ENCODE assay signal across 8 cellular contexts in the genomic region with DNA sequence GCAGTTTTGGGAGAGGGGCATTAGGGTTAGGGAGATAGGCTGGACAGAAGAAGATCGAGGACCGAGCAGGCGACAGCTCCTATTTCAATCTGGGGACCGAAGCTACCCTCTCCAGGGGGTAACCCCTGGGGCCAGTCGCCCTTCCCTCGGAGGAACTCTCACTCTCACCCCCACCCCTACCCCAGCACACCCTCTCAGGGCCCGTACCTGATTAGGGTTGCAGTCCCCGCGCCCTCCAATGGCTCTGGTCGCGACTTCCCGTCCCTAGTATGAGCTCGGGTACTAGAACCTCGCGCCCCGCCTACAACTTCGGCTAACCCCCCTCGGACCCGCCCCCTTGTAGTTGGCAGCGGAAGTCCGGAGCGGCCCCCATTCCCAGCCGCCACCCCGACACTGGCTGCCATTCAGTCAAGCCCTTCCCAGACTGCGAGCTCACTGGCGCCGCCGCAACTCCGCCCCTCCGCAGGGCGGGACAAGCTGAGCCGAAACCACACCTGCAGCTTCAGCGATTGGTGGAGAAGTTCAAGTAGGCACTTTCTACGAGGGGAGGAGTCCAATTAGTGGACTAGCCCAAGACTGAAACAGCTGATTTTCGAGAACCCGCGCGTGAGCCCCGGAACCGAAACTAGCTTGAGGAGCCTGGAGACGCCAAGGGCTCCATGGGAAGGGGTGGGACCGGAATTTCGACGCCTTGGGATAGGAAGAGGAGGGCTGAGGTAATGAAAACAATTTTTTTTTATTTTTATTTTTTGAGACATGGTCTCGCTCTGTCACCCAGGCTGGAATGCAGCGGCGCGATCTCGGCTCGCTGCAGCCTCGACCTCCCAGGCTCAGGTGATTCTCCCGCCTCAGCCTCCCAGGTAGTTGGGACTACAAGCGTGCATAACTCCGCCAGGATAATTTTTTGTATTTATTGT. TPM values are rescaled to one million over a fixed set of nuclear protein-coding genes. Genes with fewer than 3 reads are reported as not detected.
DNase-seq lines count a peak whose midpoint lies in the region; ATAC-seq lines count a peak whose summit lies in the region.

A gene (minus strand): TSS at position 257 of the 917 bp plus-strand sequence. CDS start 3,536 bp downstream, outside the sequence.

- no peaks in the 10 kb centered on the region for H3K27me3 ChIP-seq in BLaER1 treated with 17β-estradiol and CSF1 and Interleukin-3, amounts not matched to agents 10 nM and 100 nM

- H4K20me1 ChIP-seq in BLaER1 treated with 17β-estradiol and CSF1 and Interleukin-3, amounts not matched to agents 10 nM and 100 nM, result peaks cover 0 to 34% (median 0%) of the 10 kb centered on the region in 11 experiments; a peak in 2 of 22 replicates

- peak within 1 kb of the TSS; percentile 80 to 92 (median 84) for H3K4me3 ChIP-seq in BLaER1 treated with 17β-estradiol and CSF1 and Interleukin-3, amounts not matched to agents 10 nM and 100 nM

- ATAC-seq in GM19351 (IDR thresholded peaks at IDR 0.05; ENCODE audit: unreplicated experiment) (peak; percentile 96), HG03521 (IDR thresholded peaks at IDR 0.05; ENCODE audit: unreplicated experiment) (peak; percentile 96), left colon (peak; percentile 96)

- H3K27ac ChIP-seq in BLaER1 treated with 17β-estradiol and CSF1 and Interleukin-3, amounts not matched to agents 10 nM and 100 nM, result peak within 1 kb of the TSS; percentile 72 to 93 (median 84)

- peaks cover 13 to 28% (median 16%) of the 10 kb centered on the region in 11 experiments for H3K36me3 ChIP-seq in BLaER1 treated with 17β-estradiol and CSF1 and Interleukin-3, amounts not matched to agents 10 nM and 100 nM

- peak within 1 kb of the TSS; percentile 84 to 99 (median 89) for H3K4me2 ChIP-seq in BLaER1 treated with 17β-estradiol and CSF1 and Interleukin-3, amounts not matched to agents 10 nM and 100 nM

- peaks cover 23 to 37% (median 29%) of the 10 kb centered on the region in 10 experiments for H3K4me1 ChIP-seq in BLaER1 treated with 17β-estradiol and CSF1 and Interleukin-3, amounts not matched to agents 10 nM and 100 nM

- peak within 1 kb of the TSS; percentile 85 to 92 (median 87) for H3K9ac ChIP-seq in BLaER1 treated with 17β-estradiol and CSF1 and Interleukin-3, amounts not matched to agents 10 nM and 100 nM

- no peaks in the 10 kb centered on the region for H3K9me3 ChIP-seq in BLaER1 treated with 17β-estradiol and CSF1 and Interleukin-3, amounts not matched to agents 10 nM and 100 nM (replicated peaks in 1 of 11)

- DNase-seq in NCI-H748 (lab: John Stamatoyannopoulos, UW; ENCODE audit: unreplicated experiment) (peak; percentile 99), cortex of kidney (lab: John Stamatoyannopoulos, UW) (peak; percentile 97), left colon (peak; percentile 99)
- DNase-seq in activated CD4-positive, alpha-beta T cell treated with anti-CD3 and anti-CD28 coated beads, Interleukin-2, amount 50 U/mL, for 1 hour, result peak; percentile 99
- peak; percentile 99 for DNase-seq in stimulated activated CD4-positive, alpha-beta T cell treated with anti-CD3 and anti-CD28 coated beads, Interleukin-1b, Interleukin-23, amount 100 ng/mL, for 48 hours

- intact Hi-C loops in left colon (cut with DNase I, micrococcal nuclease), result no loop called here

RNA-seq across cellular contexts. Expression of the gene that starts here (rescaled TPM):
- total RNA-seq in left colon, result 10 to 100 TPM; 77.7 to 79.2 TPM

Comparison
In these comparisons a context has a peak if more than half of its experiments do, and no peak if none do; other contexts are left out.
1. Peak in every context shown above with its lines: DNase-seq, ATAC-seq, H3K4me3 ChIP-seq and H3K27ac ChIP-seq.